Comparison of ENCODE assay signal across 33 cellular contexts in genomic region chr11:115249179-115249578, GRCh38.
"Had no signal": no experiment of that assay in that cellular context is flagged by ENCODE, and none has a peak within 500 bp of the region (broad histone marks: within the 10 kb centered on the region; RNA-seq: fewer than 3 reads in every experiment).

No MANE protein-coding gene starts in this region.

- H3K9me3 ChIP-seq: colonic mucosa, esophagus muscularis mucosa, gastroesophageal sphincter, heart left ventricle, lower lobe of right lung, mucosa of descending colon, ovary, stomach, tibial artery, upper lobe of left lung had no signal

- H3K27ac ChIP-seq: colonic mucosa, esophagus muscularis mucosa, foreskin keratinocyte, gastroesophageal sphincter, heart left ventricle, lower lobe of right lung, neural progenitor cell, ovary, stomach, tibial artery, upper lobe of left lung had no signal

- H3K4me3 Mint-ChIP-seq: central memory CD8-positive, alpha-beta T cell; dendritic cell treated with granulocyte-macrophage colony-stimulating factor and Interleukin-4, amounts not matched to agents 40 ng/mL and 50 ng/mL, for 4 days; naive thymus-derived CD4-positive, alpha-beta T cell; nephron; neural progenitor cell; stimulated activated effector memory CD8-positive, alpha-beta T cell treated with anti-CD3 and anti-CD28 coated beads, Interleukin-12 subunit alpha, Interleukin-12 subunit beta, amount 100 ng/mL, for 72 hours had no signal

- H3K27me3 Mint-ChIP-seq: central memory CD8-positive, alpha-beta T cell; dendritic cell treated with granulocyte-macrophage colony-stimulating factor and Interleukin-4, amounts not matched to agents 40 ng/mL and 50 ng/mL, for 4 days had no signal

- H3K4me3 ChIP-seq: colonic mucosa, esophagus muscularis mucosa, gastroesophageal sphincter, heart left ventricle, lower lobe of right lung, mucosa of descending colon, neural progenitor cell, ovary, smooth muscle cell, stomach, tibial artery, upper lobe of left lung had no signal

- H2AFZ ChIP-seq: neural progenitor cell had no signal

- H3K9me3 Mint-ChIP-seq: central memory CD8-positive, alpha-beta T cell; dendritic cell treated with granulocyte-macrophage colony-stimulating factor and Interleukin-4, amounts not matched to agents 40 ng/mL and 50 ng/mL, for 4 days; naive thymus-derived CD4-positive, alpha-beta T cell; nephron; neural progenitor cell; stimulated activated effector memory CD8-positive, alpha-beta T cell treated with anti-CD3 and anti-CD28 coated beads, Interleukin-12 subunit alpha, Interleukin-12 subunit beta, amount 100 ng/mL, for 72 hours had no signal

- H3K36me3 Mint-ChIP-seq: naive thymus-derived CD4-positive, alpha-beta T cell; neural progenitor cell; stimulated activated effector memory CD8-positive, alpha-beta T cell treated with anti-CD3 and anti-CD28 coated beads, Interleukin-12 subunit alpha, Interleukin-12 subunit beta, amount 100 ng/mL, for 72 hours had no signal

- FAIRE-seq: endothelial cell of umbilical vein, urothelium cell line had no signal

- H3K4me2 ChIP-seq: neural progenitor cell, smooth muscle cell had no signal

- H3K27me3 ChIP-seq: colonic mucosa, esophagus muscularis mucosa, foreskin keratinocyte, gastroesophageal sphincter, heart left ventricle, neural progenitor cell, ovary, stomach, tibial artery, upper lobe of left lung had no signal

- H3K4me1 Mint-ChIP-seq: central memory CD8-positive, alpha-beta T cell; naive thymus-derived CD4-positive, alpha-beta T cell; stimulated activated effector memory CD8-positive, alpha-beta T cell treated with anti-CD3 and anti-CD28 coated beads, Interleukin-12 subunit alpha, Interleukin-12 subunit beta, amount 100 ng/mL, for 72 hours had no signal

- DNase-seq: colonic mucosa; effector CD8-positive, alpha-beta T cell; foreskin keratinocyte; heart left ventricle; hippocampal formation; islet precursor cell; kidney glomerular epithelial cell; left colon; left ventricle myocardium superior; lower lobe of right lung; mucosa of descending colon; naive thymus-derived CD4-positive, alpha-beta T cell; occipital lobe; ovary; posterior cingulate gyrus; stimulated activated CD4-positive, alpha-beta T cell treated with anti-CD3 and anti-CD28 coated beads, Interleukin-12 subunit alpha, Interleukin-12 subunit beta, amount 100 ng/mL, for 4 hours; stimulated activated CD4-positive, alpha-beta T cell treated with anti-CD3 and anti-CD28 coated beads, Interleukin-1b, Interleukin-23, amount 100 ng/mL, for 48 hours; stimulated activated CD4-positive, alpha-beta T cell treated with anti-CD3 and anti-CD28 coated beads, Interleukin-4, amount 100 ng/mL, for 24 hours; stimulated activated naive CD4-positive, alpha-beta T cell treated with Interleukin-2 at 50 U/mL for 16 hours; stomach; tibial artery; upper lobe of left lung had no signal

- H3K4me1 ChIP-seq: colonic mucosa, foreskin keratinocyte, gastroesophageal sphincter, lower lobe of right lung, stomach, tibial artery, upper lobe of left lung had no signal

- H3K36me3 ChIP-seq: colonic mucosa, esophagus muscularis mucosa, gastroesophageal sphincter, heart left ventricle, lower lobe of right lung, neural progenitor cell, ovary, stomach, tibial artery, upper lobe of left lung had no signal

- H3K9ac ChIP-seq: neural progenitor cell had no signal

- H3K27ac Mint-ChIP-seq: dendritic cell treated with granulocyte-macrophage colony-stimulating factor and Interleukin-4, amounts not matched to agents 40 ng/mL and 50 ng/mL, for 4 days; naive thymus-derived CD4-positive, alpha-beta T cell; nephron; neural progenitor cell; stimulated activated effector memory CD8-positive, alpha-beta T cell treated with anti-CD3 and anti-CD28 coated beads, Interleukin-12 subunit alpha, Interleukin-12 subunit beta, amount 100 ng/mL, for 72 hours had no signal

- ATAC-seq: foreskin keratinocyte; gastroesophageal sphincter; heart left ventricle; left colon; left ventricle myocardium superior; lower lobe of right lung; mucosa of descending colon; naive thymus-derived CD4-positive, alpha-beta T cell; sciatic nerve; stimulated activated effector memory CD8-positive, alpha-beta T cell treated with anti-CD3 and anti-CD28 coated beads, Interleukin-12 subunit alpha, Interleukin-12 subunit beta, amount 100 ng/mL, for 72 hours had no signal
